In the genomic region with DNA sequence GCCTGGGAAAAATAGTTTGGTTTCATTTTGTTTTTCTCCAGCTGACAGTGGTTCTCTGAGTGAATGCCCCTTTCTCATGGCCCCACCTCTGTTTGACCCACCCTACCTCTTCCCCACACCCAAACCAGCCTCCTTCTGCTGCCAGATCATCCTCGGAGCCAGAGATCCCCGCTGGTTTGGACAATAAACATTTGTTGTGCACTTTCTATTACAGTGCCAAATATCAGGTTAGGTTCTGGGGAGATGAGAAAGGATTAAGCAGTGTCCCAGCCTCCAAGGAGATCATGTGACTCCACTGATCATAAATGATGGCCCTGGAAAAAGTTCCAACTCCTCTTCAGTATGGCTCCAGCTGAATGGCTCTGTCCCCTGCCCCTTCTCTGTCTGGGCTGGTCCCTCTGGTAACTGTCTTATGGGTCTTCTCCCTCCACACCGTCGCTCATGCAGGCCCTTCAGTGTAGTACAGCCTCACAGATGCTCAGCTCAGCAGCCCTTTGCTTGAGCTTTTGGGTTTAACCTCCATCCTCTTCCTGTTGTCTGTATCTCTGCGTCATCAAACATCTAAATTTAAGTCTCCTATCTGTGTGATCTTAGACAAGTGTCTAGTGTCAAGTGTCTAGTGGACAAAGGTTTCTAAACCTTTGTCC, we compare ENCODE assay signal across 8 cellular contexts. TPM values are rescaled to one million over a fixed set of nuclear protein-coding genes. Genes with fewer than 3 reads are reported as not detected.
DNase-seq lines count a peak whose midpoint lies in the region; ATAC-seq and TF ChIP-seq lines count a peak whose summit lies in the region.

No MANE protein-coding gene starts in this region.

- peak overlapping the region; percentile 54 for H2BK5ac ChIP-seq in mesendoderm (ENCODE audit: low read length)

- H3K4me3 ChIP-seq in mesendoderm (ENCODE audit: low read length): no peak overlapping the region

- H4K8ac ChIP-seq in mesendoderm (ENCODE audit: low read depth, low read length): no peak overlapping the region

- no peak for TF ChIP-seq CTCF in RWPE1 (conservative IDR thresholded peaks at IDR 0.05; ENCODE audit: low read depth)

- H3K36me3 ChIP-seq in mesendoderm (ENCODE audit: control insufficient read depth, insufficient read depth, low read length): no peaks in the 10 kb centered on the region

- no CpG with 5 or more reads among the region's 5 CpGs for WGBS in mesendoderm (ENCODE audit: extremely low coverage, insufficient coverage, low lambda C conversion rate)

- DNase-seq in A172 (ENCODE audit: low spot score) (peak; percentile 30), KBM-7 (peak; percentile 37), mesendoderm (no peak), RWPE1 (ENCODE audit: low spot score) (no peak), occipital lobe (lab: John Stamatoyannopoulos, UW) (no peak), anterior cingulate cortex (lab: John Stamatoyannopoulos, UW) (no peak)
- no peak for DNase-seq in activated naive CD4-positive, alpha-beta T cell treated with anti-CD3 and anti-CD28 coated beads, Interleukin-2, amount 50 U/mL, for 72 hours (ENCODE audit: low spot score in 2 of 2)

- no peak overlapping the region for H3K4me2 ChIP-seq in mesendoderm (ENCODE audit: low read length)

- in situ Hi-C loops in KBM-7 (cut with MboI; ENCODE audit: low pct_unique_long_range_greater_than_20kb, low sequenced_read_pairs): no loop called here

- CTCF ChIA-PET in RWPE1 (lab: Yijun Ruan, JAX): no interaction called here

- H4K5ac ChIP-seq in mesendoderm (ENCODE audit: low read length): peak overlapping the region; percentile 38

- H2AK5ac ChIP-seq in mesendoderm (ENCODE audit: low read length): peak overlapping the region; percentile 84

- H3K79me1 ChIP-seq in mesendoderm (ENCODE audit: low read length): no peaks in the 10 kb centered on the region

- peak overlapping the region; percentile 98 to 99 for H3K27ac Mint-ChIP-seq in activated naive CD4-positive, alpha-beta T cell treated with anti-CD3 and anti-CD28 coated beads, Interleukin-2, amount 50 U/mL, for 72 hours

- H3K9ac ChIP-seq in mesendoderm (ENCODE audit: low read length): peak overlapping the region; percentile 44

- peaks cover 9 to 10% of the 10 kb centered on the region in 2 donors for H3K9me3 Mint-ChIP-seq in activated naive CD4-positive, alpha-beta T cell treated with anti-CD3 and anti-CD28 coated beads, Interleukin-2, amount 50 U/mL, for 72 hours

- H3K36me3 Mint-ChIP-seq in activated naive CD4-positive, alpha-beta T cell treated with anti-CD3 and anti-CD28 coated beads, Interleukin-2, amount 50 U/mL, for 72 hours: peaks cover 16 to 28% of the 10 kb centered on the region in 2 donors

- peak overlapping the region; percentile 33 for H3K18ac ChIP-seq in mesendoderm (ENCODE audit: low read length)

- POLR2A ChIA-PET in RWPE1 (lab: Yijun Ruan, JAX; ENCODE audit: low non-redundant PET): no interaction called here

- no peak overlapping the region for H3K23ac ChIP-seq in mesendoderm (ENCODE audit: low read length)

- no peak overlapping the region for H2BK15ac ChIP-seq in mesendoderm (replicated peaks; ENCODE audit: low read depth)

- no peaks in the 10 kb centered on the region for H3K27me3 ChIP-seq in mesendoderm (ENCODE audit: insufficient read depth, low read length, poor library complexity)

- H3K4ac ChIP-seq in mesendoderm (ENCODE audit: low read depth, low read length): peak overlapping the region; percentile 49

- H3K79me2 ChIP-seq in mesendoderm (ENCODE audit: control insufficient read depth, insufficient read depth, low read length): no peaks in the 10 kb centered on the region

- no peak overlapping the region for H3K27ac ChIP-seq in mesendoderm (ENCODE audit: low read depth, low read length)
- H3K27ac ChIP-seq in RWPE1: no peak overlapping the region

- H2BK120ac ChIP-seq in mesendoderm (ENCODE audit: low read depth, low read length): peak overlapping the region; percentile 82

- H3K4me1 ChIP-seq in mesendoderm (ENCODE audit: control insufficient read depth, low read depth, low read length): peaks cover 12% of the 10 kb centered on the region

- peak overlapping the region; percentile 82 for H3K56ac ChIP-seq in mesendoderm (ENCODE audit: low read length)

- ATAC-seq in activated naive CD4-positive, alpha-beta T cell treated with anti-CD3 and anti-CD28 coated beads, Interleukin-2, amount 50 U/mL, for 72 hours: peak in 1 of 2 donors; percentile 13
- ATAC-seq in HG03521 (IDR thresholded peaks at IDR 0.05; ENCODE audit: unreplicated experiment): no peak

RNA-seq across cellular contexts. Expression of a gene that starts 17.1 kb away (rescaled TPM):
- total RNA-seq in A172 (2014; rRNA removed; shearing (Covaris generic)): 12.9 and 15.0 TPM in 2 replicates
- 100 to 1,000 TPM; 121 to 169 TPM for total RNA-seq in activated naive CD4-positive, alpha-beta T cell treated with anti-CD3 and anti-CD28 coated beads, Interleukin-2, amount 50 U/mL, for 72 hours
- polyA plus RNA-seq in mesendoderm (2013, experiment 1 of 2): 13.7 TPM
- 12.7 TPM for polyA plus RNA-seq in mesendoderm (2013, experiment 2 of 2)
- total RNA-seq in occipital lobe: 2.3 TPM

RNA-seq across cellular contexts. Expression of a gene that starts 44.3 kb away (rescaled TPM):
- not detected in 2 replicates for total RNA-seq in A172 (2014; rRNA removed; shearing (Covaris generic))
- 100 to 1,000 TPM in 1 of 2 donors, 10 to 100 TPM in 1; 51.3 to 102 TPM for total RNA-seq in activated naive CD4-positive, alpha-beta T cell treated with anti-CD3 and anti-CD28 coated beads, Interleukin-2, amount 50 U/mL, for 72 hours
- polyA plus RNA-seq in mesendoderm (2013, experiment 1 of 2): 281 TPM
- 280 TPM for polyA plus RNA-seq in mesendoderm (2013, experiment 2 of 2)
- total RNA-seq in occipital lobe: 1.6 TPM

Comparison
In these comparisons a context has a peak if more than half of its experiments do, and no peak if none do; other contexts are left out.
1. DNase-seq: peak in A172 (single experiment) and KBM-7 (single experiment); none in activated naive CD4-positive, alpha-beta T cell treated with anti-CD3 and anti-CD28 coated beads, Interleukin-2, amount 50 U/mL, for 72 hours (0 of 2), mesendoderm (single experiment), RWPE1 (single experiment), occipital lobe (single experiment) and anterior cingulate cortex (0 of 58).
2. RNA of a gene that starts 44.3 kb away (total RNA-seq): 51.3 to 102 TPM in activated naive CD4-positive, alpha-beta T cell treated with anti-CD3 and anti-CD28 coated beads, Interleukin-2, amount 50 U/mL, for 72 hours; 1.6 TPM in occipital lobe (single experiment) and not detected in A172; every median in the first group is over 10 times any median in the second.